9 cellular contexts compared by ENCODE assay signal in the genomic region with DNA sequence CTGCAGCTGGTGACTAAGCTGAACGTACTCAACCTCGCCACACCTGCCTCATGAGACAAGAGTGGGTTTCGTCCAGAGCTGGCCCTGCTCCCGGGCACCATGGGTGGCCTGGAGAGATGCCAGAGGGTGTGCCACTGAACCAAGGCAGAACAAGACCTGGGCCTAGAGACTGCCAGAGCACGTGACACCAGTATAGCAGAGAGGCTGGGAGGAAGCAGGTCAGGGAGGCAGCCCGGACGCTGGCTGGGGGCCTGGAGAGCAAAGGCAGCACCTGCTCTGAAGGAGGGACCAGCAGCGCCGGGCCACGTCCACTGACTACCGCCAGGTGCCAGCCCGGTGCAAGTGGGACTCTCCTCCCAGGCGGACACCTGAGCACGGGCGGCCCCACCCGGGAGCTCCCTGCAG. TPM values are rescaled to one million over a fixed set of nuclear protein-coding genes. Genes with fewer than 3 reads are reported as not detected.
DNase-seq lines count a peak whose midpoint lies in the region; ATAC-seq and TF ChIP-seq lines count a peak whose summit lies in the region.
"Had no signal": no experiment of that assay in that cellular context is flagged by ENCODE, and none has a peak within 500 bp of the region (broad histone marks: within the 10 kb centered on the region; RNA-seq: fewer than 3 reads in every experiment).

No MANE protein-coding gene starts in this region.

- ATAC-seq in activated CD4-positive, alpha-beta T cell treated with anti-CD3 and anti-CD28 coated beads for 36 hours: no peak
- ATAC-seq in PC-3: peak; percentile 78

- BruUV-seq in PC-3 (replicated peaks; lab: Mats Ljungman, UMichigan): no TSS peak

- H3K79me2 ChIP-seq in PC-3 (ENCODE audit: low read length) (no peaks in the 10 kb centered on the region), Karpas-422 (ENCODE audit: low read length) (no peaks in the 10 kb centered on the region)

- H3K4me1 Mint-ChIP-seq in activated CD4-positive, alpha-beta T cell treated with anti-CD3 and anti-CD28 coated beads for 36 hours: no peaks in the 10 kb centered on the region
- peaks cover 2% of the 10 kb centered on the region for H3K4me1 Mint-ChIP-seq in activated CD4-positive, alpha-beta T cell treated with anti-CD3 and anti-CD28 coated beads, Interleukin-2, amount 10 ng/mL, durations not matched to agents 7 days and 5 days

- no peaks in the 10 kb centered on the region for H3F3A ChIP-seq in PC-3 (ENCODE audit: low read length, unreplicated experiment)

- no peak overlapping the region for H3K27ac ChIP-seq in PC-3 (ENCODE audit: low read length)
- peak overlapping the region; percentile 57 to 73 (median 67) for H3K27ac ChIP-seq in transverse colon
- no peak overlapping the region for H3K27ac ChIP-seq in Karpas-422 (ENCODE audit: low read length)

- H3K4me1 ChIP-seq in PC-3 (ENCODE audit: insufficient read depth, low read length) (peaks cover 21% of the 10 kb centered on the region), transverse colon (peaks cover 0 to 12% (median 4%) of the 10 kb centered on the region in 4 donors), Karpas-422 (ENCODE audit: low read length) (no peaks in the 10 kb centered on the region)

- intact Hi-C loops in activated CD4-positive, alpha-beta T cell treated with anti-CD3 and anti-CD28 coated beads for 36 hours (cut with DNase I, micrococcal nuclease): no loop called here
- intact Hi-C loops in PC-3 (cut with micrococcal nuclease) (no loop called here), transverse colon (cut with DNase I; ENCODE audit: low total_unique reads) (no loop called here)

- H3K9ac ChIP-seq in PC-3 (ENCODE audit: low read length): no peak overlapping the region
- H3K9ac ChIP-seq in Karpas-422 (ENCODE audit: low read length): no peak overlapping the region

- no peak for TF ChIP-seq POLR2A in transverse colon (IDR thresholded peaks at IDR 0.05)

- peaks cover 29% of the 10 kb centered on the region for H3K36me3 Mint-ChIP-seq in activated CD4-positive, alpha-beta T cell treated with anti-CD3 and anti-CD28 coated beads for 36 hours (ENCODE audit: low read depth)
- peaks cover 59% of the 10 kb centered on the region for H3K36me3 Mint-ChIP-seq in activated CD4-positive, alpha-beta T cell treated with anti-CD3 and anti-CD28 coated beads, Interleukin-2, amount 10 ng/mL, durations not matched to agents 7 days and 5 days (ENCODE audit: low read depth)

- H3K4me3 ChIP-seq in PC-3 (ENCODE audit: low read length): no peak overlapping the region
- H3K4me3 ChIP-seq in transverse colon: no peak overlapping the region
- no peak overlapping the region for H3K4me3 ChIP-seq in Karpas-422 (ENCODE audit: low read length)

- no peak overlapping the region for H3K4me3 Mint-ChIP-seq in activated CD4-positive, alpha-beta T cell treated with anti-CD3 and anti-CD28 coated beads for 36 hours
- H3K4me3 Mint-ChIP-seq in activated CD4-positive, alpha-beta T cell treated with anti-CD3 and anti-CD28 coated beads, Interleukin-2, amount 10 ng/mL, durations not matched to agents 7 days and 5 days: no peak overlapping the region

- H3K9me2 ChIP-seq in PC-3 (replicated peaks; ENCODE audit: low read length) (no peaks in the 10 kb centered on the region), Karpas-422 (replicated peaks; ENCODE audit: insufficient read depth, low read length) (no peaks in the 10 kb centered on the region)

- H3K27me3 Mint-ChIP-seq in activated CD4-positive, alpha-beta T cell treated with anti-CD3 and anti-CD28 coated beads for 36 hours: no peaks in the 10 kb centered on the region
- H3K27me3 Mint-ChIP-seq in activated CD4-positive, alpha-beta T cell treated with anti-CD3 and anti-CD28 coated beads, Interleukin-2, amount 10 ng/mL, durations not matched to agents 7 days and 5 days: no peaks in the 10 kb centered on the region

- no peaks in the 10 kb centered on the region for H3K9me3 Mint-ChIP-seq in activated CD4-positive, alpha-beta T cell treated with anti-CD3 and anti-CD28 coated beads for 36 hours (ENCODE audit: low read depth)
- H3K9me3 Mint-ChIP-seq in activated CD4-positive, alpha-beta T cell treated with anti-CD3 and anti-CD28 coated beads, Interleukin-2, amount 10 ng/mL, durations not matched to agents 7 days and 5 days: no peaks in the 10 kb centered on the region

- no peaks in the 10 kb centered on the region for H4K20me1 ChIP-seq in PC-3 (ENCODE audit: low read length)
- no peaks in the 10 kb centered on the region for H4K20me1 ChIP-seq in Karpas-422 (ENCODE audit: insufficient read depth, low read depth, low read length)

- CTCF ChIA-PET in activated CD4-positive, alpha-beta T cell treated with anti-CD3 and anti-CD28 coated beads for 36 hours (lab: Charles Lee): no interaction called here
- CTCF ChIA-PET in activated CD4-positive, alpha-beta T cell treated with anti-CD3 and anti-CD28 coated beads, Interleukin-2, amount 10 ng/mL, durations not matched to agents 7 days and 5 days (lab: Charles Lee): interaction anchor here (0.6 to 1.7 kb wide), 3 partner anchors 8 to 1171 kb away, joined by 4 to 6 read pairs (median 5); no protein-coding TSS in a partner anchor
- CTCF ChIA-PET in PC-3 (lab: Charles Lee): no interaction called here

- H3K27me3 ChIP-seq in PC-3 (ENCODE audit: low read length) (no peaks in the 10 kb centered on the region), transverse colon (no peaks in the 10 kb centered on the region), Karpas-422 (ENCODE audit: low read length) (no peaks in the 10 kb centered on the region)

- H3K27ac Mint-ChIP-seq in activated CD4-positive, alpha-beta T cell treated with anti-CD3 and anti-CD28 coated beads for 36 hours: no peak overlapping the region
- H3K27ac Mint-ChIP-seq in activated CD4-positive, alpha-beta T cell treated with anti-CD3 and anti-CD28 coated beads, Interleukin-2, amount 10 ng/mL, durations not matched to agents 7 days and 5 days: no peak overlapping the region

- TF ChIP-seq EP300 in transverse colon (IDR thresholded peaks at IDR 0.05; ENCODE audit: low read depth): no peak

- H3K9me3 ChIP-seq in PC-3 (ENCODE audit: low read length) (no peaks in the 10 kb centered on the region), transverse colon (no peaks in the 10 kb centered on the region), Karpas-422 (ENCODE audit: low read length) (peaks cover 3% of the 10 kb centered on the region; the same call in 1 of the 2 replicates)

- POLR2A ChIA-PET in activated CD4-positive, alpha-beta T cell treated with anti-CD3 and anti-CD28 coated beads for 36 hours (lab: Charles Lee): no interaction called here
- POLR2A ChIA-PET in activated CD4-positive, alpha-beta T cell treated with anti-CD3 and anti-CD28 coated beads, Interleukin-2, amount 10 ng/mL, durations not matched to agents 7 days and 5 days (lab: Charles Lee): interaction anchor here (0.6 kb wide), 1 partner anchor 96 kb away, joined by 5 read pairs; no protein-coding TSS in a partner anchor
- POLR2A ChIA-PET in PC-3 (lab: Charles Lee; ENCODE audit: unreplicated experiment): no interaction called here

- H3K4me2 ChIP-seq in PC-3 (ENCODE audit: low read length) (0 out of 2 replicates have a peak overlapping the region, but pooled peaks have one; percentile 22), Karpas-422 (ENCODE audit: low read depth, low read length, poor library complexity, severe bottlenecking) (no peak overlapping the region)

- TF ChIP-seq CTCF in PC-3 (conservative IDR thresholded peaks at IDR 0.05; ENCODE audit: low read depth, low read length) (no peak), transverse colon (IDR thresholded peaks at IDR 0.05) (peak in 4 of 5 experiments; percentile 17 to 65 (median 36))

- 47% methylated on average over 15 of the region's 16 CpGs; no CpG with 5 or more reads in 1 of the 2 donors for WGBS in transverse colon (ENCODE audit: low coverage in 1 of 2), 2 donors

- peak; percentile 2 for DNase-seq in activated CD4-positive, alpha-beta T cell treated with anti-CD3 and anti-CD28 coated beads for 36 hours
- DNase-seq in activated CD4-positive, alpha-beta T cell treated with anti-CD3 and anti-CD28 coated beads, Interleukin-2, amount 10 ng/mL, durations not matched to agents 7 days and 5 days: no peak
- peak; percentile 79 for DNase-seq in PC-3
- peak; percentile 34 for DNase-seq in iris pigment epithelial cell (ENCODE audit: low read depth)
- DNase-seq in transverse colon: peak; percentile 93
- DNase-seq in cerebellar nuclear complex (lab: John Stamatoyannopoulos, UW): no peak
- no peak for DNase-seq in Karpas-422
- no peak for DNase-seq in germinal center (ENCODE audit: low spot score)
- DNase-seq: 8988T had no signal

- H2AFZ ChIP-seq in PC-3 (ENCODE audit: low read length) (no peak overlapping the region), Karpas-422 (ENCODE audit: low read length) (no peak overlapping the region)

- in situ Hi-C loops in transverse colon (cut with MboI; ENCODE audit: low pct_ligation_motif_present in 1 of 4, low pct_unique_long_range_greater_than_20kb in 1 of 4, low sequenced_read_pairs in 3 of 4): no loop called here

- H3K36me3 ChIP-seq in PC-3 (ENCODE audit: low read depth, low read length) (no peaks in the 10 kb centered on the region), transverse colon (no peaks in the 10 kb centered on the region), Karpas-422 (ENCODE audit: insufficient read depth, low read length) (no peaks in the 10 kb centered on the region)

RNA-seq across cellular contexts. Expression of a gene that starts 7.3 kb away (rescaled TPM):
- 1 to 10 TPM; 1.6 to 2.2 TPM for total RNA-seq in activated CD4-positive, alpha-beta T cell treated with anti-CD3 and anti-CD28 coated beads for 36 hours
- 1 to 10 TPM; 7.3 to 9.8 TPM for total RNA-seq in activated CD4-positive, alpha-beta T cell treated with anti-CD3 and anti-CD28 coated beads, Interleukin-2, amount 10 ng/mL, durations not matched to agents 7 days and 5 days
- total RNA-seq in PC-3 (2014; rRNA removed) (0.07 and 0.23 TPM in 2 replicates), transverse colon (10 to 100 TPM in 1 of 4 donors, 1 to 10 TPM in 1, under 1 TPM in 1, not detected in 1; 0.41 to 77.4 (median 1.1) TPM)
- total RNA-seq in Karpas-422 (2014; rRNA removed; shearing (Covaris generic); ENCODE audit: low replicate concordance): not detected in 2 replicates

Comparison
In these comparisons a context has a peak if more than half of its experiments do, and no peak if none do; other contexts are left out.
1. DNase-seq: peak in activated CD4-positive, alpha-beta T cell treated with anti-CD3 and anti-CD28 coated beads for 36 hours (single experiment), PC-3 (single experiment), iris pigment epithelial cell (single experiment) and transverse colon (single experiment); none in activated CD4-positive, alpha-beta T cell treated with anti-CD3 and anti-CD28 coated beads, Interleukin-2, amount 10 ng/mL, durations not matched to agents 7 days and 5 days (single experiment), cerebellar nuclear complex (0 of 2), Karpas-422 (single experiment) and germinal center (single experiment).
2. H3K27ac ChIP-seq: peak in transverse colon (4 of 4); none in PC-3 (single experiment) and Karpas-422 (single experiment).